14 cellular contexts compared by ENCODE assay signal in genomic region chr3:57226156-57226555, GRCh38. TPM values are rescaled to one million over a fixed set of nuclear protein-coding genes. Genes with fewer than 3 reads are reported as not detected.
A peak's percentile ranks its signal among the peaks of the same experiment; 100 is the strongest.
DNase-seq lines count a peak whose midpoint lies in the region; ATAC-seq lines count a peak whose summit lies in the region.
"Had no signal": no experiment of that assay in that cellular context is flagged by ENCODE, and none has a peak within 500 bp of the region (broad histone marks: within the 10 kb centered on the region; RNA-seq: fewer than 3 reads in every experiment).

No MANE protein-coding gene starts in this region.

- DNase-seq in T-cell (no peak), COR-L47 (lab: John Stamatoyannopoulos, UW) (no peak), amygdala (lab: John Stamatoyannopoulos, UW) (no peak), dermis blood vessel endothelial cell (no peak)
- DNase-seq in naive thymus-derived CD8-positive, alpha-beta T cell = no peak
- no peak for DNase-seq in effector memory CD8-positive, alpha-beta T cell
- DNase-seq: anterior cingulate cortex, NCI-H146, NCI-H524 had no signal

- CTCF ChIA-PET in T-cell (lab: Charles Lee) = interaction anchor here (0.7 kb wide), 2 partner anchors 355 to 602 kb away, joined by 4 to 9 read pairs; no protein-coding TSS in a partner anchor

- H3K36me3 Mint-ChIP-seq in T-cell = no peaks in the 10 kb centered on the region
- no peaks in the 10 kb centered on the region for H3K36me3 Mint-ChIP-seq in naive thymus-derived CD8-positive, alpha-beta T cell
- peaks cover 3% of the 10 kb centered on the region for H3K36me3 Mint-ChIP-seq in effector memory CD8-positive, alpha-beta T cell (ENCODE audit: insufficient read depth)

- H3K4me3 ChIP-seq in BLaER1 (no peak overlapping the region), GM08714 (ENCODE audit: low read length) (peak overlapping the region; percentile 36; the same call in 1 of the 2 replicates)

- ATAC-seq in T-cell (replicated peaks in 1 of 4) = no peak
- no peak for ATAC-seq in naive thymus-derived CD8-positive, alpha-beta T cell
- ATAC-seq in effector memory CD8-positive, alpha-beta T cell (replicated peaks) = no peak
- ATAC-seq: activated CD4-positive, CD25-positive, alpha-beta regulatory T cell treated with anti-CD3 and anti-CD28 coated beads, Interleukin-2, amount 50 U/mL, for 24 hours; Right ventricle myocardium inferior had no signal

- peaks cover 22 to 32% (median 25%) of the 10 kb centered on the region in 3 donors for H3K4me1 Mint-ChIP-seq in T-cell
- peaks cover 7 to 32% (median 21%) of the 10 kb centered on the region in 4 donors for H3K4me1 Mint-ChIP-seq in naive thymus-derived CD8-positive, alpha-beta T cell
- H3K4me1 Mint-ChIP-seq in effector memory CD8-positive, alpha-beta T cell (ENCODE audit: low read depth in 2 of 2) = peaks cover 18 to 21% of the 10 kb centered on the region in 2 donors

- no peaks in the 10 kb centered on the region for H3K9me3 ChIP-seq in BLaER1

- peak overlapping the region in 2 of 3 donors; percentile 21 to 91 for H3K4me3 Mint-ChIP-seq in T-cell
- H3K4me3 Mint-ChIP-seq in naive thymus-derived CD8-positive, alpha-beta T cell = peak overlapping the region in 8 of 10 donors; percentile 0 to 88 (median 37)
- H3K4me3 Mint-ChIP-seq in effector memory CD8-positive, alpha-beta T cell = peak overlapping the region in 1 of 2 donors; percentile 92

- no peaks in the 10 kb centered on the region for H3K27me3 Mint-ChIP-seq in T-cell
- no peaks in the 10 kb centered on the region for H3K27me3 Mint-ChIP-seq in naive thymus-derived CD8-positive, alpha-beta T cell
- no peaks in the 10 kb centered on the region for H3K27me3 Mint-ChIP-seq in effector memory CD8-positive, alpha-beta T cell
- H3K27me3 Mint-ChIP-seq: stimulated activated naive CD8-positive, alpha-beta T cell treated with anti-CD3 and anti-CD28 coated beads, Interleukin-15, Interleukin-2, amounts not matched to agents 100 ng/mL and 50 ng/mL, for 24 hours had no signal

- H4K20me1 ChIP-seq in BLaER1 = peaks cover 29% of the 10 kb centered on the region

- no peaks in the 10 kb centered on the region for H3K9me3 Mint-ChIP-seq in T-cell
- no peaks in the 10 kb centered on the region for H3K9me3 Mint-ChIP-seq in naive thymus-derived CD8-positive, alpha-beta T cell
- H3K9me3 Mint-ChIP-seq in effector memory CD8-positive, alpha-beta T cell = no peaks in the 10 kb centered on the region
- H3K9me3 Mint-ChIP-seq: stimulated activated naive CD8-positive, alpha-beta T cell treated with anti-CD3 and anti-CD28 coated beads, Interleukin-15, Interleukin-2, amounts not matched to agents 100 ng/mL and 50 ng/mL, for 24 hours had no signal

- no peak overlapping the region for H3K9ac ChIP-seq in BLaER1

- H3K4me1 ChIP-seq in BLaER1 = peaks cover 49% of the 10 kb centered on the region

- POLR2A ChIA-PET in T-cell (lab: Charles Lee) = no interaction called here
- POLR2A ChIA-PET in naive thymus-derived CD8-positive, alpha-beta T cell (lab: Charles Lee) = no interaction called here

- H3K36me3 ChIP-seq in BLaER1 = peaks cover 5% of the 10 kb centered on the region; the same call in 1 of the 2 replicates

- no peak overlapping the region for H3K27ac Mint-ChIP-seq in T-cell
- peak overlapping the region in 2 of 10 donors; percentile 65 to 84 for H3K27ac Mint-ChIP-seq in naive thymus-derived CD8-positive, alpha-beta T cell
- H3K27ac Mint-ChIP-seq in effector memory CD8-positive, alpha-beta T cell = peak overlapping the region in 1 of 2 donors; percentile 74
- H3K27ac Mint-ChIP-seq: stimulated activated naive CD8-positive, alpha-beta T cell treated with anti-CD3 and anti-CD28 coated beads, Interleukin-15, Interleukin-2, amounts not matched to agents 100 ng/mL and 50 ng/mL, for 24 hours had no signal

- H3K27ac ChIP-seq in BLaER1 = no peak overlapping the region

- no peaks in the 10 kb centered on the region for H3K27me3 ChIP-seq in BLaER1

- H3K4me2 ChIP-seq in BLaER1 = peak overlapping the region; percentile 92

RNA-seq across cellular contexts. Expression of gene APPL1, which starts 1.4 kb away (rescaled TPM):
- total RNA-seq in T-cell (10 to 100 TPM; 23.4 to 30.9 (median 26.8) TPM), dermis blood vessel endothelial cell (39.3 and 58.9 TPM in 2 replicates)
- total RNA-seq in naive thymus-derived CD8-positive, alpha-beta T cell = 10 to 100 TPM; 34.7 to 36.2 TPM
- polyA plus RNA-seq in naive thymus-derived CD8-positive, alpha-beta T cell = 10 to 100 TPM; 42.3 to 49.3 (median 46.1) TPM

RNA-seq across cellular contexts. Expression of gene HESX1, which starts 26.4 kb away (rescaled TPM):
- total RNA-seq in T-cell (under 1 TPM in 1 of 5 donors, not detected in 4; 0.49 TPM), dermis blood vessel endothelial cell (0.34 and 0.47 TPM in 2 replicates)
- total RNA-seq in naive thymus-derived CD8-positive, alpha-beta T cell = under 1 TPM in 1 of 2 experiments, not detected in 1; 0.39 TPM
- under 1 TPM in 2 of 3 donors, not detected in 1; 0.27 to 0.87 TPM for polyA plus RNA-seq in naive thymus-derived CD8-positive, alpha-beta T cell
- total RNA-seq: Right ventricle myocardium inferior had no signal
